Comparison of ENCODE assay signal across 2 cellular contexts in the genomic region with DNA sequence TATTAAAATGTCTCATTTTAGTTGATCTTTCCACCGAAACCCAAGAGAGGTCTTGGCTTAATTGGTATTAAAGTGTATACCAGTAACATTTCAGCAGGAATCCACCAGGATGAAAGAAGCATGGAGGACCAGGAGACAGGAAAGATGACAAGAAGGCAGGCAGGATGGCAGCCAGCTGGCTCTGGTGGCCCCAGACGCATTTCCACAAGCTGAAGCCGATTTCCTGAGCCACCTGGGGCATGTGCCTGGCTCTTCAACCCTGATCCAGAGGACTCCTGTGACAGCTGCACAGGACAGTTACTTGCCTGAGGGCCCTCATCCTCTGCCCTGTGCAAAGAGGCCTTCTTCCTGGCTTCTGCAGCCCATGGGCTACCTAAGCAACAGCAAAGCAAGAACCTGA.
TF ChIP-seq lines count a peak whose summit lies in the region.

No MANE protein-coding gene starts in this region.

TF ChIP-seq in SK-N-SH, 30 proteins besides CTCF, POLR2A, EP300 and RAD21:
- TF ChIP-seq, protein P1, sequence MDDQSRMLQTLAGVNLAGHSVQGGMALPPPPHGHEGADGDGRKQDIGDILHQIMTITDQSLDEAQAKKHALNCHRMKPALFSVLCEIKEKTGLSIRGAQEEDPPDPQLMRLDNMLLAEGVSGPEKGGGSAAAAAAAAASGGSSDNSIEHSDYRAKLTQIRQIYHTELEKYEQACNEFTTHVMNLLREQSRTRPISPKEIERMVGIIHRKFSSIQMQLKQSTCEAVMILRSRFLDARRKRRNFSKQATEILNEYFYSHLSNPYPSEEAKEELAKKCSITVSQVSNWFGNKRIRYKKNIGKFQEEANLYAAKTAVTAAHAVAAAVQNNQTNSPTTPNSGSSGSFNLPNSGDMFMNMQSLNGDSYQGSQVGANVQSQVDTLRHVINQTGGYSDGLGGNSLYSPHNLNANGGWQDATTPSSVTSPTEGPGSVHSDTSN (IDR thresholded peaks at IDR 0.05): no peak
- TF ChIP-seq JUND (IDR thresholded peaks at IDR 0.05) (no peak), MXI1 (IDR thresholded peaks at IDR 0.05; ENCODE audit: low read depth, low read length) (no peak; the same call in 1 of the 2 replicates), MEF2A (IDR thresholded peaks at IDR 0.05; ENCODE audit: borderline replicate concordance, low read depth) (no peak)

TF ChIP-seq in SK-N-SH treated with all-trans-retinoic acid at 6 μM for 48 hours, 23 proteins besides CTCF, POLR2A, EP300 and RAD21 (continued from another document):
- TF ChIP-seq, protein P2, sequence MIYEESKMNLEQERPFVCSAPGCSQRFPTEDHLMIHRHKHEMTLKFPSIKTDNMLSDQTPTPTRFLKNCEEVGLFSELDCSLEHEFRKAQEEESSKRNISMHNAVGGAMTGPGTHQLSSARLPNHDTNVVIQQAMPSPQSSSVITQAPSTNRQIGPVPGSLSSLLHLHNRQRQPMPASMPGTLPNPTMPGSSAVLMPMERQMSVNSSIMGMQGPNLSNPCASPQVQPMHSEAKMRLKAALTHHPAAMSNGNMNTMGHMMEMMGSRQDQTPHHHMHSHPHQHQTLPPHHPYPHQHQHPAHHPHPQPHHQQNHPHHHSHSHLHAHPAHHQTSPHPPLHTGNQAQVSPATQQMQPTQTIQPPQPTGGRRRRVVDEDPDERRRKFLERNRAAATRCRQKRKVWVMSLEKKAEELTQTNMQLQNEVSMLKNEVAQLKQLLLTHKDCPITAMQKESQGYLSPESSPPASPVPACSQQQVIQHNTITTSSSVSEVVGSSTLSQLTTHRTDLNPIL (CRISPR knock-in tag; IDR thresholded peaks at IDR 0.05; ENCODE audit: low read depth): no peak
- TF ChIP-seq ZNF70 (CRISPR knock-in tag; IDR thresholded peaks at IDR 0.05): no peak
- TF ChIP-seq ISL1 (CRISPR knock-in tag; IDR thresholded peaks at IDR 0.05): no peak
- no peak for TF ChIP-seq ZNF8 (CRISPR knock-in tag; IDR thresholded peaks at IDR 0.05)
- no peak for TF ChIP-seq OSR1 (CRISPR knock-in tag; IDR thresholded peaks at IDR 0.05)
- TF ChIP-seq, protein P3, sequence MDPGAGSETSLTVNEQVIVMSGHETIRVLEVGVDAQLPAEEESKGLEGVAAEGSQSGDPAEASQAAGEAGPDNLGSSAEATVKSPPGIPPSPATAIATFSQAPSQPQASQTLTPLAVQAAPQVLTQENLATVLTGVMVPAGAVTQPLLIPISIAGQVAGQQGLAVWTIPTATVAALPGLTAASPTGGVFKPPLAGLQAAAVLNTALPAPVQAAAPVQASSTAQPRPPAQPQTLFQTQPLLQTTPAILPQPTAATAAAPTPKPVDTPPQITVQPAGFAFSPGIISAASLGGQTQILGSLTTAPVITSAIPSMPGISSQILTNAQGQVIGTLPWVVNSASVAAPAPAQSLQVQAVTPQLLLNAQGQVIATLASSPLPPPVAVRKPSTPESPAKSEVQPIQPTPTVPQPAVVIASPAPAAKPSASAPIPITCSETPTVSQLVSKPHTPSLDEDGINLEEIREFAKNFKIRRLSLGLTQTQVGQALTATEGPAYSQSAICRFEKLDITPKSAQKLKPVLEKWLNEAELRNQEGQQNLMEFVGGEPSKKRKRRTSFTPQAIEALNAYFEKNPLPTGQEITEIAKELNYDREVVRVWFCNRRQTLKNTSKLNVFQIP (CRISPR knock-in tag; IDR thresholded peaks at IDR 0.05; ENCODE audit: borderline replicate concordance, low read depth): no peak
- no peak for TF ChIP-seq BACH2 (CRISPR knock-in tag; IDR thresholded peaks at IDR 0.05; ENCODE audit: borderline replicate concordance)
- TF ChIP-seq TOX (CRISPR knock-in tag; IDR thresholded peaks at IDR 0.05; ENCODE audit: borderline replicate concordance): no peak
- TF ChIP-seq SNAI2 (CRISPR knock-in tag; IDR thresholded peaks at IDR 0.05): no peak
- TF ChIP-seq ZFP30 (CRISPR knock-in tag; IDR thresholded peaks at IDR 0.05): no peak
